In the genomic region with DNA sequence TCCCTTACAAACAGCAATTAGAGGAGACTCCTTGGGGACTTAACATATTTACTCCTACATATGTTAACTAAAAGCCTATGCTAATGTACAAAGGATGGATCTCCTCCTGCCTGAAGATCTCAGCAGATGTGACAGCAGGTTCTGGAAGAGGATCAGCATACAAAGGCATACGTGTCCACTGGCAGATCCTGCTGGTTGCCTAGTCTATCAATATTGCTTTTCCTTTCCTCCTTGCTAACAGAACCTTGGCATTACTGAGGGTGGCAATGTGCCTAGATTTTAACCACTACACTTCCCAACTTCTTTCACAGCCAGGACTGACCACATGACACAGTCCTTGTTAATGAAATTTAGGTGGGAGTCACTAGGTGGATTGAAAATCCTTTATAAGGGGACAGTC, we compare ENCODE assay signal across 13 cellular contexts. TPM values are rescaled to one million over a fixed set of nuclear protein-coding genes. Genes with fewer than 3 reads are reported as not detected.
DNase-seq lines count a peak whose midpoint lies in the region; ATAC-seq and TF ChIP-seq lines count a peak whose summit lies in the region.
"Had no signal": no experiment of that assay in that cellular context is flagged by ENCODE, and none has a peak within 500 bp of the region (broad histone marks: within the 10 kb centered on the region; RNA-seq: fewer than 3 reads in every experiment).

No MANE protein-coding gene starts in this region.

- no peak overlapping the region for H3K4me2 ChIP-seq in osteoblast (ENCODE audit: insufficient read depth, low read length)
- H3K4me2 ChIP-seq: A549 had no signal

- no peak overlapping the region for H3K27ac ChIP-seq in osteoblast (ENCODE audit: low read depth, low read length)
- H3K27ac ChIP-seq: A549, C4-2B, GM23248 had no signal

- TF ChIP-seq CTCF in osteoblast (IDR thresholded peaks at IDR 0.05; ENCODE audit: extremely low read depth, low read depth, low read length) = no peak

- H2AFZ ChIP-seq in osteoblast (ENCODE audit: low read length) = no peak overlapping the region
- H2AFZ ChIP-seq: GM23248 had no signal

- ATAC-seq in GM19023 (IDR thresholded peaks at IDR 0.05; ENCODE audit: unreplicated experiment) = no peak
- ATAC-seq: A549 had no signal

- H3K4me1 ChIP-seq in osteoblast (ENCODE audit: insufficient read depth, low read length) = no peaks in the 10 kb centered on the region
- H3K4me1 ChIP-seq: A549 had no signal

- no peaks in the 10 kb centered on the region for H3K36me3 ChIP-seq in osteoblast (ENCODE audit: insufficient read depth, low read length)
- H3K36me3 ChIP-seq: BE2C had no signal

- no peaks in the 10 kb centered on the region for H4K20me1 ChIP-seq in osteoblast (ENCODE audit: insufficient read depth, low read length)

- H3K9me3 ChIP-seq in osteoblast (ENCODE audit: low read depth, low read length) = peaks cover 2% of the 10 kb centered on the region
- H3K9me3 ChIP-seq: A549, BE2C had no signal

- no peaks in the 10 kb centered on the region for H3K27me3 ChIP-seq in osteoblast (ENCODE audit: insufficient read depth, low read length)
- H3K27me3 ChIP-seq: BE2C had no signal

- no peak overlapping the region for H3K4me3 ChIP-seq in osteoblast (ENCODE audit: insufficient read depth, low read length)
- H3K4me3 ChIP-seq: A549, GM23248 had no signal

- H3K79me2 ChIP-seq in osteoblast (ENCODE audit: insufficient read depth, low read length) = no peaks in the 10 kb centered on the region

- peak; percentile 77 for DNase-seq in DMS 273 (lab: John Stamatoyannopoulos, UW; ENCODE audit: unreplicated experiment)
- DNase-seq in DMS 273 treated with DMSO at 0.1 percent for 48 hours (lab: John Stamatoyannopoulos, UW) = peak; percentile 28
- DNase-seq in NCI-H69 (lab: John Stamatoyannopoulos, UW) = peak; percentile 91
- DNase-seq in osteoblast (ENCODE audit: insufficient read length, low spot score, missing footprints) = peak; percentile 59
- no peak for DNase-seq in islet precursor cell
- DNase-seq: BE2C; CD4-positive, alpha-beta memory T cell; DND-41; GDM1; GM23248 had no signal

RNA-seq across cellular contexts. Expression of a gene that starts 29.6 kb away (rescaled TPM):
- 2.9 and 4.7 TPM in 2 replicates for total RNA-seq in osteoblast

RNA-seq across cellular contexts. Expression of a gene that starts 29.8 kb away (rescaled TPM):
- 0.59 and 1.4 TPM in 2 replicates for total RNA-seq in osteoblast
- total RNA-seq: GM23248 had no signal
